ENCODE assay signal across 8 cellular contexts in the genomic region with DNA sequence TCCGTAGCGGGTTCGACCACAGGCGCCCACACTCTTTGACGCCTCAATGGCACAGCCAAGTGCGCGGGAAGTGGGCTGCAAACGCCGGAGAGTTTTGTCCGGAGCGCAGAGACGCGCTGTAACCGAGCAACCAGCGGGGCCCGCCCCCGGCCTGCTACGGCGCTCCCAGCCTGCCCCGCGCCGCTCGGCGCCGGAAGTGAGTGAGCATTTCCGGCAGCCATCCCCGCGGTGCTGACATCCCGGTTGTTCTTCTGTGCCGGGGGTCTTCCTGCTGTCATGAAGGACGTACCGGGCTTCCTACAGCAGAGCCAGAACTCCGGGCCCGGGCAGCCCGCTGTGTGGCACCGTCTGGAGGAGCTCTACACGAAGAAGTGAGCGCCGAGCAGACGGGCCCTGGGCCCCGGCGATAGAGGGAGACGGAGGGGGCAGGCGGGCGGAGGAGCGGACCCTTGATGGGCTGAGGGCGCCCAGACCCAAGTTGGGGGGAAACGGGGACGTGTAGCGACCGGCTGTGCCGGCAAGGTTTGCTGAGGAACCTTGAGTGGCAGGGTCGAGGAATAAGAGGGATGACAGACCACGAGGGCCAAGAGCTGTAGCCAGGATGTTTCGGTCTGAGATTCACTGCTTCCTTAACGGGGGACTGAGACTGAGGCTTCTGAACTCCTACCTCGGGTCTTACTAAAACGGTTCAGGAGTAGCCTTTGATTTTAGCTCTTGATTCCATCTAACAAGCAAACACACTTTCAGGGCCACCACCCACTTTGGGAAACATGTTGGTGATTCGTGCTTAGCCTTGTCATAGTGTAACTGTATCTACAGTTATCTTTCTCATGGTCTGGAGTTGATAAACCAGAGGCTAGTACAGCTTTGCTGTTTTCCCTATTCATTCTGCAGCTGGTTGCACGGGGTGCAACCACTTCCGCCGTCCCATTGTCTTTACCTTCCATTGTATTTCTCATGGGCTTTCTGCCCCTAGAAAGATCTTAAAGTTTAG. TPM values are rescaled to one million over a fixed set of nuclear protein-coding genes. Genes with fewer than 3 reads are reported as not detected.
DNase-seq lines count a peak whose midpoint lies in the region; ATAC-seq and TF ChIP-seq lines count a peak whose summit lies in the region.

TSS of gene PSMD13 (plus strand) at position 203 of the 994 bp plus-strand sequence. CDS start at position 277, 74 bp downstream.

- H3K27me3 ChIP-seq in endodermal cell (ENCODE audit: control insufficient read depth, insufficient read depth, low read length, poor library complexity, severe bottlenecking): no peaks in the 10 kb centered on the region

- H3K9me3 Mint-ChIP-seq in activated CD8-positive, alpha-beta memory T cell treated with anti-CD3 and anti-CD28 coated beads, Interleukin-2, amount 10 ng/mL, durations not matched to agents 7 days and 5 days (ENCODE audit: low read depth): no peaks in the 10 kb centered on the region
- no peaks in the 10 kb centered on the region for H3K9me3 Mint-ChIP-seq in endodermal cell

- ATAC-seq in GM19324 (IDR thresholded peaks at IDR 0.05; ENCODE audit: low FRiP score, unreplicated experiment): peak; percentile 88
- ATAC-seq in HG03469 (IDR thresholded peaks at IDR 0.05; ENCODE audit: unreplicated experiment): peak; percentile 45
- ATAC-seq in activated CD8-positive, alpha-beta memory T cell treated with anti-CD3 and anti-CD28 coated beads, Interleukin-2, amount 10 ng/mL, durations not matched to agents 7 days and 5 days: peak; percentile 89

- peaks cover 28% of the 10 kb centered on the region for H3K36me3 ChIP-seq in endodermal cell (ENCODE audit: control insufficient read depth, insufficient read depth, low read length)

- WGBS in endodermal cell (ENCODE audit: insufficient coverage in 1 of 2, insufficient read length in 1 of 2), 2 experiments: 1% methylated on average over 30 to 62 of the region's 62 CpGs

- CTCF ChIA-PET in activated CD8-positive, alpha-beta memory T cell treated with anti-CD3 and anti-CD28 coated beads, Interleukin-2, amount 10 ng/mL, durations not matched to agents 7 days and 5 days (lab: Charles Lee): interaction anchor here (0.5 to 2.4 kb wide), 9 partner anchors 11 to 479 kb away, joined by 3 to 19 read pairs (median 4); partner anchors contain the start of genes BET1L and RIC8A

- H3K4me3 Mint-ChIP-seq in activated CD8-positive, alpha-beta memory T cell treated with anti-CD3 and anti-CD28 coated beads, Interleukin-2, amount 10 ng/mL, durations not matched to agents 7 days and 5 days: peak within 1 kb of the TSS; percentile 83
- peak within 1 kb of the TSS; percentile 94 for H3K4me3 Mint-ChIP-seq in endodermal cell

- peaks cover 14% of the 10 kb centered on the region for H3K36me3 Mint-ChIP-seq in activated CD8-positive, alpha-beta memory T cell treated with anti-CD3 and anti-CD28 coated beads, Interleukin-2, amount 10 ng/mL, durations not matched to agents 7 days and 5 days
- H3K36me3 Mint-ChIP-seq in endodermal cell (ENCODE audit: low read depth): peaks cover 34% of the 10 kb centered on the region

- no peaks in the 10 kb centered on the region for H3K9me3 ChIP-seq in endodermal cell (ENCODE audit: control insufficient read depth, low read length)

- peak within 1 kb of the TSS; percentile 98 for H3K4me3 ChIP-seq in endodermal cell (ENCODE audit: low read length)

- peak within 1 kb of the TSS; percentile 99 for H3K27ac Mint-ChIP-seq in activated CD8-positive, alpha-beta memory T cell treated with anti-CD3 and anti-CD28 coated beads, Interleukin-2, amount 10 ng/mL, durations not matched to agents 7 days and 5 days
- peak within 1 kb of the TSS; percentile 96 for H3K27ac Mint-ChIP-seq in endodermal cell

- DNase-seq in CD1c-positive myeloid dendritic cell (ENCODE audit: extremely low spot score): peak; percentile 97
- peak; percentile 18 for DNase-seq in NCI-H82 treated with DMSO at 0.1 percent for 48 hours (lab: John Stamatoyannopoulos, UW; ENCODE audit: unreplicated experiment)
- DNase-seq in activated CD8-positive, alpha-beta memory T cell treated with anti-CD3 and anti-CD28 coated beads, Interleukin-2, amount 10 ng/mL, durations not matched to agents 7 days and 5 days: peak; percentile 92
- DNase-seq in endodermal cell: peak; percentile 92
- peak; percentile 96 for DNase-seq in mesenteric fat pad (ENCODE audit: low spot score)
- DNase-seq in stimulated activated CD8-positive, alpha-beta memory T cell treated with anti-CD3 and anti-CD28 coated beads, Interleukin-15, amount 100 ng/mL, for 24 hours (ENCODE audit: low read depth): peak; percentile 79

- peaks cover 46% of the 10 kb centered on the region for H3K4me1 Mint-ChIP-seq in activated CD8-positive, alpha-beta memory T cell treated with anti-CD3 and anti-CD28 coated beads, Interleukin-2, amount 10 ng/mL, durations not matched to agents 7 days and 5 days
- H3K4me1 Mint-ChIP-seq in endodermal cell: peaks cover 4% of the 10 kb centered on the region

- peak within 1 kb of the TSS; percentile 92 for H3K27ac ChIP-seq in endodermal cell (ENCODE audit: low read depth, low read length)

- peaks cover 3% of the 10 kb centered on the region for H3K4me1 ChIP-seq in endodermal cell (ENCODE audit: control insufficient read depth, insufficient read depth, low read length)

- no peaks in the 10 kb centered on the region for H3K27me3 Mint-ChIP-seq in activated CD8-positive, alpha-beta memory T cell treated with anti-CD3 and anti-CD28 coated beads, Interleukin-2, amount 10 ng/mL, durations not matched to agents 7 days and 5 days
- H3K27me3 Mint-ChIP-seq in endodermal cell (ENCODE audit: insufficient read depth): peaks cover 2% of the 10 kb centered on the region

- no peak for TF ChIP-seq CTCF in endodermal cell (conservative IDR thresholded peaks at IDR 0.05)

- peak within 1 kb of the TSS; percentile 88 for H3K9ac ChIP-seq in endodermal cell (ENCODE audit: extremely low read depth, low read length, poor library complexity, severe bottlenecking)

RNA-seq across cellular contexts. Expression of gene PSMD13, which starts in this region (rescaled TPM):
- 100 to 1,000 TPM; 166 to 199 TPM for total RNA-seq in activated CD8-positive, alpha-beta memory T cell treated with anti-CD3 and anti-CD28 coated beads, Interleukin-2, amount 10 ng/mL, durations not matched to agents 7 days and 5 days
- total RNA-seq in endodermal cell (100 to 1,000 TPM; 120 to 134 TPM), mesenteric fat pad (100 TPM)
- 151 TPM for polyA plus RNA-seq in endodermal cell (2013, experiment 1 of 2)
- polyA plus RNA-seq in endodermal cell (2013, experiment 2 of 2): 145 TPM

Comparison
In these comparisons a context has a peak if more than half of its experiments do, and no peak if none do; other contexts are left out.
1. Peak in every context shown above with its lines: DNase-seq, ATAC-seq, H3K4me3 ChIP-seq and H3K27ac ChIP-seq.
2. DNase-seq: peak in every context shown above with its lines; median percentile 97 in CD1c-positive myeloid dendritic cell; 96 in mesenteric fat pad; 92 in activated CD8-positive, alpha-beta memory T cell treated with anti-CD3 and anti-CD28 coated beads, Interleukin-2, amount 10 ng/mL, durations not matched to agents 7 days and 5 days; 92 in endodermal cell; 79 in stimulated activated CD8-positive, alpha-beta memory T cell treated with anti-CD3 and anti-CD28 coated beads, Interleukin-15, amount 100 ng/mL, for 24 hours; 18 in NCI-H82 treated with DMSO at 0.1 percent for 48 hours.